9 cellular contexts compared by ENCODE assay signal in genomic region chrX:31114858-31115257, GRCh38. TPM values are rescaled to one million over a fixed set of nuclear protein-coding genes. Genes with fewer than 3 reads are reported as not detected.
"Had no signal": no experiment of that assay in that cellular context is flagged by ENCODE, and none has a peak within 500 bp of the region (broad histone marks: within the 10 kb centered on the region; RNA-seq: fewer than 3 reads in every experiment).

No MANE protein-coding gene starts in this region.

- ATAC-seq: GM23338 had no signal

- H3K36me3 Mint-ChIP-seq: IgD-negative memory B cell had no signal

- FAIRE-seq: H1, H54, HepG2 had no signal

- H3K9me3 Mint-ChIP-seq: GM23338 had no signal

- H3K4me1 Mint-ChIP-seq: GM23338, IgD-negative memory B cell had no signal

- H3K27ac Mint-ChIP-seq: GM23338, H9, IgD-negative memory B cell had no signal

- H3K27me3 Mint-ChIP-seq: IgD-negative memory B cell had no signal

- H3K4me3 Mint-ChIP-seq: GM23338, H9, IgD-negative memory B cell had no signal

- DNase-seq: H9, HCEC 1CT, KBM-7 had no signal

RNA-seq across cellular contexts. Expression of gene FTHL17, which starts 43.0 kb away (rescaled TPM):
- total RNA-seq: GM23338, H1, H9, HepG2, HT-29 had no signal
